In the genomic region with DNA sequence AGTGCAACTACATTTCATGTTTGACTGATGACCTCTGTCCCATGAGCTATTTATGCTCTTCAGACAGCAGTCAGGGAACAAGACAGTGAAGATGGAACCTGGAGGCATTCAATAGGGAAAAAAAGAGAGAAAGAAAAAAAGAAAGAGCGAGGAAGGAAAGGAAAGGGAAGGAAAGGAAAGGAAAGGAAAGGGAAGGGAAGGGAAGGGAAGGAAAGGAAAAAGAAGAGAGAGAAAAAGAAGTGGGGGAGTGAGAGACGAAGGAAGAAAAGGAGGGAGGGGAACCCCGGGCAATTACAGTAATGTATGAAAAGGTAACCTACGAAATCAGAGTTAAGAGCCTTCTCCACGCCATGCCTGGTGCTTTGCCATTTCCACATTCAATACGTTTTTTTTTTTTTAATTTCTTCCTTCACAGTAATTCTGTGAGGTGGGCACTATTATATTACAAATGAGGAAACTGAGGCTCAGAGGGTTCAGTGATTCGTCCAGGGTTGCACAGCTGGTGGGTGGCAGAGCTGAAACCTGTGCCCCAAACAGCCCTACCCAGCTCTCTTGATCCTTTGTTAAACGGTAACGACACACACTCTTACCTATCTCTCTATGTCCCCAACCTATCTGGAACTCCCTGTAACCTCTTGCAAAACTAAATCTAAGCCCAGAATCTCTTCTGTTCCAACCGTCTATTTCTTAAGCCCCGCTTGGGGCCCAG, we compare ENCODE assay signal across 9 cellular contexts. TPM values are rescaled to one million over a fixed set of nuclear protein-coding genes. Genes with fewer than 3 reads are reported as not detected.
DNase-seq lines count a peak whose midpoint lies in the region; ATAC-seq and TF ChIP-seq lines count a peak whose summit lies in the region.
"Had no signal": no experiment of that assay in that cellular context is flagged by ENCODE, and none has a peak within 500 bp of the region (broad histone marks: within the 10 kb centered on the region; RNA-seq: fewer than 3 reads in every experiment).

No MANE protein-coding gene starts in this region.

- H3K27me3 ChIP-seq in BJ (ENCODE audit: control insufficient read depth, insufficient read depth, low read length) (peaks cover 2% of the 10 kb centered on the region), duodenal mucosa (ENCODE audit: control insufficient read depth in 1 of 2, insufficient read depth in 2 of 2, low read length in 2 of 2) (peaks cover 0 to 18% of the 10 kb centered on the region in 2 donors)

- no peaks in the 10 kb centered on the region for H3K9me3 ChIP-seq in duodenal mucosa (ENCODE audit: control insufficient read depth in 1 of 2, low read length in 2 of 2)

- H3K36me3 Mint-ChIP-seq in nephron progenitor cell (ENCODE audit: low read depth) = no peaks in the 10 kb centered on the region

- CTCF ChIA-PET in BJ (lab: Yijun Ruan, JAX) = interaction anchor here (1.2 kb wide), 1 partner anchor 13 kb away, joined by 4 read pairs; no protein-coding TSS in a partner anchor

- no peak for ATAC-seq in HG02973 (IDR thresholded peaks at IDR 0.05; ENCODE audit: unreplicated experiment)
- ATAC-seq in HG02678 (IDR thresholded peaks at IDR 0.05; ENCODE audit: unreplicated experiment) = no peak

- peak overlapping the region; percentile 28 to 42 for H3K9ac ChIP-seq in duodenal mucosa (ENCODE audit: low read depth in 1 of 2, low read length in 2 of 2)

- H3K36me3 ChIP-seq in BJ (ENCODE audit: control insufficient read depth, insufficient read depth, low read length) = no peaks in the 10 kb centered on the region
- no peaks in the 10 kb centered on the region for H3K36me3 ChIP-seq in duodenal mucosa (ENCODE audit: control insufficient read depth in 1 of 2, insufficient read depth in 2 of 2, low read length in 2 of 2)

- H3K27ac Mint-ChIP-seq in nephron progenitor cell = no peak overlapping the region

- H3K4me3 ChIP-seq in BJ (ENCODE audit: low read depth, low read length) (peak overlapping the region; percentile 33), duodenal mucosa (ENCODE audit: low read depth in 1 of 2, low read length in 2 of 2) (peak overlapping the region; percentile 54 to 61)

- no peak overlapping the region for H3K27ac ChIP-seq in duodenal mucosa (ENCODE audit: low read depth, low read length)

- no peaks in the 10 kb centered on the region for H3K9me3 Mint-ChIP-seq in nephron progenitor cell

- H3K4me1 ChIP-seq in duodenal mucosa (ENCODE audit: control insufficient read depth in 1 of 2, insufficient read depth in 2 of 2, low read length in 2 of 2) = peaks cover 21 to 26% of the 10 kb centered on the region in 2 donors

- no peak for DNase-seq in BJ (ENCODE audit: low read depth)
- peak; percentile 42 for DNase-seq in NOMO-1 treated with dmso at 0.1 percent for 144 hours (lab: John Stamatoyannopoulos, UW; ENCODE audit: unreplicated experiment)
- DNase-seq in nephron progenitor cell = no peak
- DNase-seq in NCI-H2171 treated with DMSO at 0.1 percent for 48 hours (lab: John Stamatoyannopoulos, UW) = no peak
- no peak for DNase-seq in NCI-H446 treated with DMSO at 0.1 percent for 48 hours (lab: John Stamatoyannopoulos, UW)
- DNase-seq: NCI-H1092 treated with DMSO at 0.1 percent for 48 hours had no signal

- H3K4me1 Mint-ChIP-seq in nephron progenitor cell = peaks cover 69% of the 10 kb centered on the region

- peaks cover 64% of the 10 kb centered on the region for H3K27me3 Mint-ChIP-seq in nephron progenitor cell (ENCODE audit: low read depth, poor library complexity)

- peak overlapping the region; percentile 84 for H3K4me3 Mint-ChIP-seq in nephron progenitor cell

- POLR2A ChIA-PET in BJ (lab: Charles Lee) = interaction anchor here (0.5 kb wide), 1 partner anchor 8 kb away, joined by 9 read pairs; no protein-coding TSS in a partner anchor

- TF ChIP-seq CTCF in BJ (IDR thresholded peaks at IDR 0.05; ENCODE audit: insufficient read depth, low read depth, low read length) (no peak), nephron progenitor cell (IDR thresholded peaks at IDR 0.05) (no peak)

RNA-seq across cellular contexts. Expression of a gene that starts 39.3 kb away (rescaled TPM):
- 38.5 and 44.7 TPM in 2 replicates for polyA plus RNA-seq in BJ (2011; rRNA removed)
- 43.0 and 47.1 TPM in 2 replicates for polyA minus RNA-seq in BJ (2011; rRNA and poly(A)+ RNA removed)
